ENCODE assay signal across 15 cellular contexts in genomic region chr15:89107984-89108383, GRCh38. TPM values are rescaled to one million over a fixed set of nuclear protein-coding genes. Genes with fewer than 3 reads are reported as not detected.
DNase-seq lines count a peak whose midpoint lies in the region; ATAC-seq and TF ChIP-seq lines count a peak whose summit lies in the region.
"Had no signal": no experiment of that assay in that cellular context is flagged by ENCODE, and none has a peak within 500 bp of the region (broad histone marks: within the 10 kb centered on the region; RNA-seq: fewer than 3 reads in every experiment).

No MANE protein-coding gene starts in this region.

- no peaks in the 10 kb centered on the region for H4K20me1 ChIP-seq in hepatocyte (ENCODE audit: insufficient read depth, poor library complexity, severe bottlenecking)

- H3K9me3 ChIP-seq in hepatocyte (ENCODE audit: low read depth), result no peaks in the 10 kb centered on the region
- H3K9me3 ChIP-seq: spleen, tibial nerve had no signal

- H3K4me1 Mint-ChIP-seq in activated CD4-positive, alpha-beta memory T cell treated with anti-CD3 and anti-CD28 coated beads for 36 hours (ENCODE audit: low read depth), result peaks cover 35% of the 10 kb centered on the region
- peaks cover 16% of the 10 kb centered on the region for H3K4me1 Mint-ChIP-seq in activated CD4-positive, alpha-beta memory T cell treated with anti-CD3 and anti-CD28 coated beads, Interleukin-2, amount 10 ng/mL, durations not matched to agents 7 days and 5 days
- peaks cover 22% of the 10 kb centered on the region for H3K4me1 Mint-ChIP-seq in stimulated activated effector memory CD8-positive, alpha-beta T cell treated with anti-CD3 and anti-CD28 coated beads, Interleukin-12 subunit alpha, Interleukin-12 subunit beta, amount 100 ng/mL, for 72 hours

- H3K4me3 Mint-ChIP-seq in activated CD4-positive, alpha-beta memory T cell treated with anti-CD3 and anti-CD28 coated beads for 36 hours, result no peak overlapping the region
- no peak overlapping the region for H3K4me3 Mint-ChIP-seq in activated CD4-positive, alpha-beta memory T cell treated with anti-CD3 and anti-CD28 coated beads, Interleukin-2, amount 10 ng/mL, durations not matched to agents 7 days and 5 days
- H3K4me3 Mint-ChIP-seq in stimulated activated effector memory CD8-positive, alpha-beta T cell treated with anti-CD3 and anti-CD28 coated beads, Interleukin-12 subunit alpha, Interleukin-12 subunit beta, amount 100 ng/mL, for 72 hours, result no peak overlapping the region

- no peaks in the 10 kb centered on the region for H3K27me3 ChIP-seq in hepatocyte
- H3K27me3 ChIP-seq: spleen, tibial nerve had no signal

- intact Hi-C loops in activated CD4-positive, alpha-beta memory T cell treated with anti-CD3 and anti-CD28 coated beads for 36 hours (cut with micrococcal nuclease), result no loop called here

- H3K27ac Mint-ChIP-seq in activated CD4-positive, alpha-beta memory T cell treated with anti-CD3 and anti-CD28 coated beads for 36 hours, result no peak overlapping the region
- H3K27ac Mint-ChIP-seq in activated CD4-positive, alpha-beta memory T cell treated with anti-CD3 and anti-CD28 coated beads, Interleukin-2, amount 10 ng/mL, durations not matched to agents 7 days and 5 days, result no peak overlapping the region
- no peak overlapping the region for H3K27ac Mint-ChIP-seq in stimulated activated effector memory CD8-positive, alpha-beta T cell treated with anti-CD3 and anti-CD28 coated beads, Interleukin-12 subunit alpha, Interleukin-12 subunit beta, amount 100 ng/mL, for 72 hours

- no peak overlapping the region for H2AFZ ChIP-seq in hepatocyte

- peak overlapping the region; percentile 22; the same call in 1 of the 2 replicates for H3K27ac ChIP-seq in VCaP
- peak overlapping the region; percentile 78 for H3K27ac ChIP-seq in hepatocyte

- H3K9me3 Mint-ChIP-seq in activated CD4-positive, alpha-beta memory T cell treated with anti-CD3 and anti-CD28 coated beads for 36 hours, result no peaks in the 10 kb centered on the region
- no peaks in the 10 kb centered on the region for H3K9me3 Mint-ChIP-seq in activated CD4-positive, alpha-beta memory T cell treated with anti-CD3 and anti-CD28 coated beads, Interleukin-2, amount 10 ng/mL, durations not matched to agents 7 days and 5 days
- H3K9me3 Mint-ChIP-seq in stimulated activated effector memory CD8-positive, alpha-beta T cell treated with anti-CD3 and anti-CD28 coated beads, Interleukin-12 subunit alpha, Interleukin-12 subunit beta, amount 100 ng/mL, for 72 hours, result no peaks in the 10 kb centered on the region

- peaks cover 34% of the 10 kb centered on the region for H3K4me1 ChIP-seq in hepatocyte (ENCODE audit: insufficient read depth)

- H3K9me2 ChIP-seq in hepatocyte (replicated peaks; ENCODE audit: insufficient read depth), result no peaks in the 10 kb centered on the region

- H3K36me3 ChIP-seq in hepatocyte (replicated peaks; ENCODE audit: insufficient read depth, low read depth), result no peaks in the 10 kb centered on the region

- CTCF ChIA-PET in activated CD4-positive, alpha-beta memory T cell treated with anti-CD3 and anti-CD28 coated beads for 36 hours (lab: Charles Lee), result no interaction called here
- CTCF ChIA-PET in activated CD4-positive, alpha-beta memory T cell treated with anti-CD3 and anti-CD28 coated beads, Interleukin-2, amount 10 ng/mL, durations not matched to agents 7 days and 5 days (lab: Charles Lee), result interaction anchor here (1.5 kb wide), 1 partner anchor 70 kb away, joined by 4 read pairs; no protein-coding TSS in a partner anchor

- H3K4me3 ChIP-seq in hepatocyte, result no peak overlapping the region
- H3K4me3 ChIP-seq: spleen, tibial nerve had no signal

- peak; percentile 12 for DNase-seq in activated CD4-positive, alpha-beta memory T cell treated with anti-CD3 and anti-CD28 coated beads for 36 hours
- no peak for DNase-seq in activated CD4-positive, alpha-beta memory T cell treated with anti-CD3 and anti-CD28 coated beads, Interleukin-2, amount 10 ng/mL, durations not matched to agents 7 days and 5 days
- DNase-seq in hepatocyte (ENCODE audit: low spot score), result no peak
- DNase-seq in stimulated activated effector memory CD8-positive, alpha-beta T cell treated with anti-CD3 and anti-CD28 coated beads, Interleukin-12 subunit alpha, Interleukin-12 subunit beta, amount 100 ng/mL, for 72 hours (ENCODE audit: low spot score in 2 of 2), result no peak
- DNase-seq in NCI-H524 (lab: John Stamatoyannopoulos, UW), result no peak
- DNase-seq: ACHN, COR-L47, left colon, NCI-H1417 treated with DMSO at 0.1 percent for 48 hours, NCI-H510A treated with DMSO at 0.1 percent for 48 hours, spleen had no signal

- H3K36me3 Mint-ChIP-seq in activated CD4-positive, alpha-beta memory T cell treated with anti-CD3 and anti-CD28 coated beads for 36 hours, result peaks cover 4% of the 10 kb centered on the region
- H3K36me3 Mint-ChIP-seq in activated CD4-positive, alpha-beta memory T cell treated with anti-CD3 and anti-CD28 coated beads, Interleukin-2, amount 10 ng/mL, durations not matched to agents 7 days and 5 days (ENCODE audit: low read depth), result peaks cover 11% of the 10 kb centered on the region
- peaks cover 5% of the 10 kb centered on the region for H3K36me3 Mint-ChIP-seq in stimulated activated effector memory CD8-positive, alpha-beta T cell treated with anti-CD3 and anti-CD28 coated beads, Interleukin-12 subunit alpha, Interleukin-12 subunit beta, amount 100 ng/mL, for 72 hours

- H3K4me2 ChIP-seq in hepatocyte, result no peak overlapping the region

- POLR2A ChIA-PET in activated CD4-positive, alpha-beta memory T cell treated with anti-CD3 and anti-CD28 coated beads for 36 hours (lab: Charles Lee), result interaction anchor here (1.0 kb wide), 1 partner anchor 11 kb away, joined by 4 read pairs; no protein-coding TSS in a partner anchor
- POLR2A ChIA-PET in activated CD4-positive, alpha-beta memory T cell treated with anti-CD3 and anti-CD28 coated beads, Interleukin-2, amount 10 ng/mL, durations not matched to agents 7 days and 5 days (lab: Charles Lee), result no interaction called here

- peak; percentile 56 for ATAC-seq in stimulated activated effector memory CD8-positive, alpha-beta T cell treated with anti-CD3 and anti-CD28 coated beads, Interleukin-12 subunit alpha, Interleukin-12 subunit beta, amount 100 ng/mL, for 72 hours
- ATAC-seq in HG03108 (IDR thresholded peaks at IDR 0.05; ENCODE audit: unreplicated experiment) (no peak), HG02642 (IDR thresholded peaks at IDR 0.05; ENCODE audit: poor library complexity, unreplicated experiment) (no peak)
- ATAC-seq: left colon had no signal

- no peak for TF ChIP-seq CTCF in VCaP (conservative IDR thresholded peaks at IDR 0.05)
- TF ChIP-seq CTCF in hepatocyte (IDR thresholded peaks at IDR 0.05; ENCODE audit: poor library complexity), result no peak

- H3K79me2 ChIP-seq in hepatocyte, result peaks cover 21% of the 10 kb centered on the region

- WGBS in hepatocyte (ENCODE audit: low lambda C conversion rate, missing lambda C conversion rate), result 89% methylated on average over 5 of the region's 5 CpGs

- no peaks in the 10 kb centered on the region for H3K27me3 Mint-ChIP-seq in activated CD4-positive, alpha-beta memory T cell treated with anti-CD3 and anti-CD28 coated beads for 36 hours
- no peaks in the 10 kb centered on the region for H3K27me3 Mint-ChIP-seq in activated CD4-positive, alpha-beta memory T cell treated with anti-CD3 and anti-CD28 coated beads, Interleukin-2, amount 10 ng/mL, durations not matched to agents 7 days and 5 days

RNA-seq across cellular contexts. Expression of gene ABHD2, which starts 19.7 kb away (rescaled TPM):
- total RNA-seq in activated CD4-positive, alpha-beta memory T cell treated with anti-CD3 and anti-CD28 coated beads for 36 hours, result 10 to 100 TPM; 36.0 to 38.5 TPM
- 10 to 100 TPM; 62.4 to 63.5 TPM for total RNA-seq in activated CD4-positive, alpha-beta memory T cell treated with anti-CD3 and anti-CD28 coated beads, Interleukin-2, amount 10 ng/mL, durations not matched to agents 7 days and 5 days
- 51.1 and 59.7 TPM in 2 replicates for total RNA-seq in hepatocyte
- 11.7 and 12.1 TPM in 2 replicates for polyA plus RNA-seq in hepatocyte
